In genomic region chr3:59857589-59858346, GRCh38 we compare ENCODE assay signal across 7 cellular contexts.
DNase-seq lines count a peak whose midpoint lies in the region; ATAC-seq and TF ChIP-seq lines count a peak whose summit lies in the region.

No MANE protein-coding gene starts in this region.

- in situ Hi-C loops in gastrocnemius medialis (cut with MboI; ENCODE audit: low sequenced_read_pairs in 4 of 4) = loop anchor here (10.0 to 25.0 kb wide), 3 partner anchors 283 to 1220 kb away; no protein-coding TSS in a partner anchor

- intact Hi-C loops in right cardiac atrium (cut with DNase I) = loop anchor here (5.0 to 10.0 kb wide), 3 partner anchors 280 to 645 kb away; no protein-coding TSS in a partner anchor
- intact Hi-C loops in gastrocnemius medialis (cut with DNase I; ENCODE audit: low total_unique reads) = loop anchor here (1.0 kb wide), 1 partner anchor 282 kb away; no protein-coding TSS in a partner anchor

- H3K4me1 ChIP-seq in right cardiac atrium (ENCODE audit: control insufficient read depth, insufficient read depth, low read length) (no peaks in the 10 kb centered on the region), gastrocnemius medialis (no peaks in the 10 kb centered on the region)

- H3K27me3 ChIP-seq in right cardiac atrium (ENCODE audit: control insufficient read depth, insufficient read depth) (no peaks in the 10 kb centered on the region), gastrocnemius medialis (no peaks in the 10 kb centered on the region)

- TF ChIP-seq POLR2A in gastrocnemius medialis (IDR thresholded peaks at IDR 0.05) = no peak

- no peaks in the 10 kb centered on the region for H3K36me3 ChIP-seq in gastrocnemius medialis

- 27% methylated on average over 7 of the region's 7 CpGs for WGBS in right cardiac atrium

- no peaks in the 10 kb centered on the region for H3K9me3 ChIP-seq in right cardiac atrium (ENCODE audit: control insufficient read depth, low read length)
- no peaks in the 10 kb centered on the region for H3K9me3 ChIP-seq in gastrocnemius medialis

- TF ChIP-seq CTCF in gastrocnemius medialis (IDR thresholded peaks at IDR 0.05 in 4 of 5, conservative IDR thresholded peaks at IDR 0.05 in 1 of 5) = peak; percentile 61 to 83 (median 66)

- H3K27ac ChIP-seq in right cardiac atrium (ENCODE audit: low read length) = no peak overlapping the region
- H3K27ac ChIP-seq in gastrocnemius medialis = no peak overlapping the region

- DNase-seq in NCI-H146 (lab: John Stamatoyannopoulos, UW) (peak; percentile 77), T-helper 2 cell (peak; percentile 35 to 83 (median 55)), amniotic stem cell (lab: John Stamatoyannopoulos, UW) (peak; percentile 67), right cardiac atrium (peak; percentile 79 to 91 (median 88)), gastrocnemius medialis (peak; percentile 42)

- ATAC-seq in GM18498 (IDR thresholded peaks at IDR 0.05; ENCODE audit: unreplicated experiment) (peak; percentile 99), HG02798 (IDR thresholded peaks at IDR 0.05; ENCODE audit: poor library complexity, unreplicated experiment) (peak; percentile 97), right cardiac atrium (peak; percentile 93 to 96), gastrocnemius medialis (peak; percentile 74 to 83)

- H3K4me3 ChIP-seq in right cardiac atrium (ENCODE audit: low read length) (no peak overlapping the region), gastrocnemius medialis (no peak overlapping the region)
